In the genomic region with DNA sequence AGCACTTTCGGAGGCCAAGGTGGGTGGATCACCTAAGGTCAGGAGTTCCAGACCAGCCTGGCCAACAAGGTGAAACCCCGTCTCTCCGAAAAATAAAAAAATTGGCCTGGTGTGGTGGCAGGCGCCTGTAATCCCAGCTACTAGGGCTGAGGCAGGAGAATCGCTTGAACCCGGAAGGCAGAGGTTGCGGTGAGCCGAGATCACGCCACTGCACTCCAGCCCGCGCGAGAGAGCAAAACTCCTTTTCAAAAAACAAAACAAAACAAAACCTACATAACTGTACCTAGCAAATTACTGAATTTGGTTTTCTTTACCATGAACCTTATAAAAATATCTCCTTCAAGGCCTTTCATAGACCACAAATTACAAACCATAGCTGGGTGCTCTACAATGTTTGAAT, we compare ENCODE assay signal across 8 cellular contexts. TPM values are rescaled to one million over a fixed set of nuclear protein-coding genes. Genes with fewer than 3 reads are reported as not detected.
DNase-seq lines count a peak whose midpoint lies in the region; ATAC-seq and TF ChIP-seq lines count a peak whose summit lies in the region.
"Not testable (repeated sequence)": the region's sequence is repeated elsewhere in the genome, so short reads cannot be mapped to it uniquely, and the experiment has no call there.

No MANE protein-coding gene starts in this region.

- H3K27me3 ChIP-seq in OCI-LY3 (ENCODE audit: low read depth, low read length); fibroblast of lung (ENCODE audit: control insufficient read depth, insufficient read depth, low read length); right lobe of liver; tibial nerve: not testable (repeated sequence)

- peaks cover 58% of the 10 kb centered on the region for H3K79me2 ChIP-seq in OCI-LY3 (ENCODE audit: low read length)
- H3K79me2 ChIP-seq in fibroblast of lung (ENCODE audit: control insufficient read depth, insufficient read depth, low read length) = peaks cover 34% of the 10 kb centered on the region

- peaks cover 22% of the 10 kb centered on the region; the same call in 1 of the 2 replicates for H3K9me3 ChIP-seq in OCI-LY3 (ENCODE audit: insufficient read depth, low read length)
- not testable (repeated sequence) for H3K9me3 ChIP-seq in fibroblast of lung (ENCODE audit: control insufficient read depth, insufficient read depth, low read depth, low read length); right lobe of liver; tibial nerve

- in situ Hi-C loops in astrocyte of the cerebellum (cut with HindIII; ENCODE audit: low sequenced_read_pairs) = not testable (repeated sequence)

- ATAC-seq in right lobe of liver = peak; percentile 21 to 58 (median 38)

- TF ChIP-seq POLR2A in right lobe of liver (IDR thresholded peaks at IDR 0.05); tibial nerve (IDR thresholded peaks at IDR 0.05): not testable (repeated sequence)

- H3K36me3 ChIP-seq in OCI-LY3 (replicated peaks; ENCODE audit: low read depth, low read length) = peaks cover 41% of the 10 kb centered on the region
- not testable (repeated sequence) for H3K36me3 ChIP-seq in fibroblast of lung (ENCODE audit: control insufficient read depth, insufficient read depth, low read length); right lobe of liver
- peaks cover 0 to 15% (median 0%) of the 10 kb centered on the region in 3 donors for H3K36me3 ChIP-seq in tibial nerve

- H3K4me1 ChIP-seq in OCI-LY3 (ENCODE audit: low read length); fibroblast of lung (ENCODE audit: control insufficient read depth, extremely low read depth, insufficient read depth, low read length): not testable (repeated sequence)
- H3K4me1 ChIP-seq in right lobe of liver (peaks cover 0 to 28% (median 0%) of the 10 kb centered on the region in 4 donors), tibial nerve (peaks cover 0 to 45% (median 22%) of the 10 kb centered on the region in 4 donors)

- intact Hi-C loops in right lobe of liver (cut with DNase I) = not testable (repeated sequence)

- DNase-seq in ELF-1 (ENCODE audit: low read depth, low spot score) (peak; percentile 59), fibroblast of lung (ENCODE audit: low read depth in 2 of 2) (peak; percentile 32 to 38)
- DNase-seq in activated CD4-positive, alpha-beta T cell treated with anti-CD3 and anti-CD28 coated beads, Interleukin-2, amount 50 U/mL, for 1 hour = peak; percentile 40
- DNase-seq in astrocyte of the cerebellum (ENCODE audit: low read depth); right lobe of liver; retinal pigment epithelial cell (ENCODE audit: low read depth); tibial nerve (ENCODE audit: low spot score in 2 of 2): not testable (repeated sequence)

- WGBS in right lobe of liver (ENCODE audit: insufficient coverage, low coverage, low lambda C conversion rate, missing lambda C conversion rate) = under 1% methylated on average over 11 of the region's 12 CpGs
- WGBS in tibial nerve, 2 donors = 6 to 7% methylated on average over 12 of the region's 12 CpGs

- not testable (repeated sequence) for TF ChIP-seq CTCF in OCI-LY3 (IDR thresholded peaks at IDR 0.05; ENCODE audit: low read depth, low read length); astrocyte of the cerebellum (IDR thresholded peaks at IDR 0.05; ENCODE audit: low read depth, low read length, missing control alignments); fibroblast of lung (conservative IDR thresholded peaks at IDR 0.05 in 1 of 2, IDR thresholded peaks at IDR 0.05 in 1 of 2; ENCODE audit: low read depth in 1 of 2, low read length in 2 of 2); right lobe of liver (IDR thresholded peaks at IDR 0.05); retinal pigment epithelial cell (conservative IDR thresholded peaks at IDR 0.05; ENCODE audit: low read depth, low read length); tibial nerve (IDR thresholded peaks at IDR 0.05)

- H3K4me3 ChIP-seq in OCI-LY3 (ENCODE audit: low read length) = peak overlapping the region; percentile 88
- H3K4me3 ChIP-seq in astrocyte of the cerebellum (ENCODE audit: low read depth, low read length) = peak overlapping the region; percentile 95
- H3K4me3 ChIP-seq in fibroblast of lung (replicated peaks in 1 of 4; ENCODE audit: control extremely low read depth in 1 of 4, insufficient read depth in 1 of 4, low read depth in 3 of 4, low read length in 4 of 4) = peak overlapping the region; percentile 83 to 96 (median 90)
- peak overlapping the region; percentile 63 to 87 (median 75) for H3K4me3 ChIP-seq in right lobe of liver
- H3K4me3 ChIP-seq in retinal pigment epithelial cell (ENCODE audit: low read length) = peak overlapping the region; percentile 98
- peak overlapping the region; percentile 66 to 87 (median 71) for H3K4me3 ChIP-seq in tibial nerve

- H3K4me2 ChIP-seq in OCI-LY3 (ENCODE audit: low read length) (peak overlapping the region; percentile 71), fibroblast of lung (ENCODE audit: extremely low read depth, insufficient read depth, low read length) (peak overlapping the region; percentile 66)

- H3K27ac ChIP-seq in OCI-LY3 (ENCODE audit: low read length) (peak overlapping the region; percentile 77), fibroblast of lung (ENCODE audit: insufficient read depth, low read length) (peak overlapping the region; percentile 98), right lobe of liver (peak overlapping the region; percentile 84 to 86 (median 85)), tibial nerve (peak overlapping the region; percentile 79 to 93 (median 90))

- not testable (repeated sequence) for H2AFZ ChIP-seq in OCI-LY3 (ENCODE audit: low read depth, low read length)
- H2AFZ ChIP-seq in fibroblast of lung (ENCODE audit: low read length) = peak overlapping the region; percentile 96

- H4K20me1 ChIP-seq in OCI-LY3 (ENCODE audit: insufficient read depth, low read length); fibroblast of lung (ENCODE audit: control insufficient read depth, extremely low read depth, insufficient read depth, low read length): not testable (repeated sequence)

- TF ChIP-seq EP300 in tibial nerve (IDR thresholded peaks at IDR 0.05) = not testable (repeated sequence)

- peak overlapping the region; percentile 94 for H3K9ac ChIP-seq in OCI-LY3 (ENCODE audit: low read length)
- peak overlapping the region; percentile 98 for H3K9ac ChIP-seq in fibroblast of lung (ENCODE audit: insufficient read depth, low read length)

RNA-seq across cellular contexts. Expression of gene ZNF91, which starts 0.8 kb away (rescaled TPM):
- total RNA-seq in fibroblast of lung = 15.7 and 17.8 TPM in 2 replicates
- 8.0 and 10.9 TPM in 2 replicates for polyA plus RNA-seq in fibroblast of lung
- 3.9 and 4.6 TPM in 2 replicates for polyA plus RNA-seq in fibroblast of lung (2012)
- polyA minus RNA-seq in fibroblast of lung (ENCODE audit: low replicate concordance) = 7.1 and 13.9 TPM in 2 replicates
- 10 to 100 TPM; 14.4 to 21.0 (median 18.3) TPM for total RNA-seq in right lobe of liver
- total RNA-seq in tibial nerve = 10 to 100 TPM; 63.5 to 83.1 (median 81.7) TPM
